ENCODE assay signal across 8 cellular contexts in genomic region chrX:118459494-118459893, GRCh38. TPM values are rescaled to one million over a fixed set of nuclear protein-coding genes. Genes with fewer than 3 reads are reported as not detected.
DNase-seq lines count a peak whose midpoint lies in the region; ATAC-seq and TF ChIP-seq lines count a peak whose summit lies in the region.

No MANE protein-coding gene starts in this region.

- POLR2A ChIA-PET in activated B cell treated with CpG ODN at 0.5 μM for 24 hours (lab: Charles Lee), result interaction anchor here (0.5 kb wide), 1 partner anchor 36 kb away, joined by 3 read pairs; the partner anchor contains the start of gene DOCK11

- H3K36me3 ChIP-seq in gastroesophageal sphincter, result no peaks in the 10 kb centered on the region

- no peak for TF ChIP-seq EP300 in gastroesophageal sphincter (IDR thresholded peaks at IDR 0.05)

- TF ChIP-seq CTCF in activated B cell treated with CpG ODN at 0.5 μM for 24 hours (IDR thresholded peaks at IDR 0.05) (no peak), gastroesophageal sphincter (IDR thresholded peaks at IDR 0.05) (peak; percentile 16 to 67 (median 62))

- no peaks in the 10 kb centered on the region for H3K4me1 Mint-ChIP-seq in activated B cell treated with CpG ODN at 0.5 μM for 24 hours
- peaks cover 0 to 4% of the 10 kb centered on the region in 2 donors for H3K4me1 Mint-ChIP-seq in stimulated activated naive B cell treated with anti-CD40 and anti-IgM and Interleukin-4, amounts not matched to agents 10 μg/mL and 1 μg/mL and 100 μg/mL, for 72 hours

- H3K27ac Mint-ChIP-seq in activated B cell treated with CpG ODN at 0.5 μM for 24 hours, result no peak overlapping the region
- peak overlapping the region; percentile 37 for H3K27ac Mint-ChIP-seq in stimulated activated naive B cell treated with anti-CD40 and anti-IgM and Interleukin-4, amounts not matched to agents 10 μg/mL and 1 μg/mL and 100 μg/mL, for 72 hours

- no peaks in the 10 kb centered on the region for H3K9me3 Mint-ChIP-seq in activated B cell treated with CpG ODN at 0.5 μM for 24 hours
- no peaks in the 10 kb centered on the region for H3K9me3 Mint-ChIP-seq in stimulated activated naive B cell treated with anti-CD40 and anti-IgM and Interleukin-4, amounts not matched to agents 10 μg/mL and 1 μg/mL and 100 μg/mL, for 72 hours

- H3K9me3 ChIP-seq in gastroesophageal sphincter, result no peaks in the 10 kb centered on the region

- H3K27me3 ChIP-seq in gastroesophageal sphincter, result no peaks in the 10 kb centered on the region

- no peaks in the 10 kb centered on the region for H3K4me1 ChIP-seq in gastroesophageal sphincter

- 3 to 11% methylated on average over 4 of the region's 4 CpGs for WGBS in gastroesophageal sphincter (ENCODE audit: low coverage in 1 of 2), 2 donors

- no peak overlapping the region for H3K4me3 Mint-ChIP-seq in activated B cell treated with CpG ODN at 0.5 μM for 24 hours
- no peak overlapping the region for H3K4me3 Mint-ChIP-seq in stimulated activated naive B cell treated with anti-CD40 and anti-IgM and Interleukin-4, amounts not matched to agents 10 μg/mL and 1 μg/mL and 100 μg/mL, for 72 hours

- TF ChIP-seq POLR2A in gastroesophageal sphincter (IDR thresholded peaks at IDR 0.05), result no peak

- H3K4me3 ChIP-seq in gastroesophageal sphincter, result no peak overlapping the region

- CTCF ChIA-PET in activated B cell treated with CpG ODN at 0.5 μM for 24 hours (lab: Charles Lee), result interaction anchor here (0.6 to 3.9 kb wide), 9 partner anchors 11 to 567 kb away, joined by 3 to 61 read pairs (median 3); no protein-coding TSS in a partner anchor

- DNase-seq in DMS 273 (lab: John Stamatoyannopoulos, UW; ENCODE audit: unreplicated experiment), result peak; percentile 70
- DNase-seq in DMS 273 treated with DMSO at 0.1 percent for 48 hours (lab: John Stamatoyannopoulos, UW), result no peak
- peak; percentile 64 for DNase-seq in NCI-H146 (lab: John Stamatoyannopoulos, UW)
- no peak for DNase-seq in activated B cell treated with CpG ODN at 0.5 μM for 24 hours
- DNase-seq in stimulated activated naive B cell treated with anti-CD40 and anti-IgM and Interleukin-4, amounts not matched to agents 10 μg/mL and 1 μg/mL and 100 μg/mL, for 72 hours, result no peak
- no peak for DNase-seq in ureter (ENCODE audit: low spot score)

- no peaks in the 10 kb centered on the region for H3K27me3 Mint-ChIP-seq in activated B cell treated with CpG ODN at 0.5 μM for 24 hours
- H3K27me3 Mint-ChIP-seq in stimulated activated naive B cell treated with anti-CD40 and anti-IgM and Interleukin-4, amounts not matched to agents 10 μg/mL and 1 μg/mL and 100 μg/mL, for 72 hours, result no peaks in the 10 kb centered on the region

- intact Hi-C loops in activated B cell treated with CpG ODN at 0.5 μM for 24 hours (cut with micrococcal nuclease), result loop anchor here (1.0 to 5.0 kb wide), 3 partner anchors 77 to 348 kb away; no protein-coding TSS in a partner anchor

- ATAC-seq in GM21423 (IDR thresholded peaks at IDR 0.05; ENCODE audit: unreplicated experiment), result peak; percentile 56
- ATAC-seq in activated B cell treated with CpG ODN at 0.5 μM for 24 hours (ENCODE audit: low read depth), result peak; percentile 37
- ATAC-seq in gastroesophageal sphincter, result peak; percentile 31
- ATAC-seq in stimulated activated naive B cell treated with anti-CD40 and anti-IgM and Interleukin-4, amounts not matched to agents 10 μg/mL and 1 μg/mL and 100 μg/mL, for 72 hours (replicated peaks), result peak; percentile 57 to 67

- H3K27ac ChIP-seq in gastroesophageal sphincter, result no peak overlapping the region

- no peaks in the 10 kb centered on the region for H3K36me3 Mint-ChIP-seq in activated B cell treated with CpG ODN at 0.5 μM for 24 hours (ENCODE audit: low read depth)
- no peaks in the 10 kb centered on the region for H3K36me3 Mint-ChIP-seq in stimulated activated naive B cell treated with anti-CD40 and anti-IgM and Interleukin-4, amounts not matched to agents 10 μg/mL and 1 μg/mL and 100 μg/mL, for 72 hours

RNA-seq across cellular contexts. Expression of gene DOCK11, which starts 36.1 kb away (rescaled TPM):
- total RNA-seq in activated B cell treated with CpG ODN at 0.5 μM for 24 hours (56.0 and 58.6 TPM in 2 replicates), gastroesophageal sphincter (100 to 1,000 TPM in 1 of 4 donors, 10 to 100 TPM in 3; 61.9 to 139 (median 80.1) TPM), ureter (14.1 TPM)

Comparison
In these comparisons a context has a peak if more than half of its experiments do, and no peak if none do; other contexts are left out.
1. DNase-seq: peak in DMS 273 (single experiment) and NCI-H146 (single experiment); none in DMS 273 treated with DMSO at 0.1 percent for 48 hours (single experiment), activated B cell treated with CpG ODN at 0.5 μM for 24 hours (single experiment), stimulated activated naive B cell treated with anti-CD40 and anti-IgM and Interleukin-4, amounts not matched to agents 10 μg/mL and 1 μg/mL and 100 μg/mL, for 72 hours (single experiment) and ureter (single experiment).
2. Peak in every context shown above with its lines, with median percentiles within 50 percentile points of each other: ATAC-seq.